In the genomic region with DNA sequence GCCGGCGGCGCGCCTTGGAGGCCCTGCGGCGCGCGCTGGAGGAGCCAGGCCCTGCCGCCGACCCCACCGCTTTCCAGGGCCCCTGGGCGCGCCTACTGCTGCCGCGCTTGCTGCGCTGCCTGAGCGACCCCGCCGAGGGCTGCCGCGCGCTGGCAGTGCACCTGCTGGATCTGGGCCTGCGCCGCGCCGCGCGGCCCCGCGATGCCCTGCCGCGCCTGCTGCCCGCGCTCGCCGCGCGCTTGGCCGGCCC, we compare ENCODE assay signal across 8 cellular contexts. TPM values are rescaled to one million over a fixed set of nuclear protein-coding genes. Genes with fewer than 3 reads are reported as not detected.
DNase-seq lines count a peak whose midpoint lies in the region; ATAC-seq and TF ChIP-seq lines count a peak whose summit lies in the region.

No MANE protein-coding gene starts in this region.

- H3K4me3 ChIP-seq in colonic mucosa = peak overlapping the region; percentile 87

- peaks cover 6% of the 10 kb centered on the region for H3K4me1 ChIP-seq in colonic mucosa

- TF ChIP-seq CTCF in colonic mucosa (IDR thresholded peaks at IDR 0.05) (no peak), chondrocyte (IDR thresholded peaks at IDR 0.05) (no peak)

- H3K9me3 ChIP-seq in colonic mucosa = no peaks in the 10 kb centered on the region

- no peaks in the 10 kb centered on the region for H3K36me3 ChIP-seq in colonic mucosa

- ATAC-seq in GM19025 (IDR thresholded peaks at IDR 0.05; ENCODE audit: low read depth, unreplicated experiment) = peak; percentile 26
- ATAC-seq in HG03469 (IDR thresholded peaks at IDR 0.05; ENCODE audit: unreplicated experiment) = peak; percentile 19
- ATAC-seq in naive thymus-derived CD8-positive, alpha-beta T cell = peak; percentile 57
- ATAC-seq in HG02571 (IDR thresholded peaks at IDR 0.05; ENCODE audit: unreplicated experiment) = no peak

- no peak overlapping the region for H3K27ac Mint-ChIP-seq in naive thymus-derived CD8-positive, alpha-beta T cell
- H3K27ac Mint-ChIP-seq in chondrocyte (ENCODE audit: unreplicated experiment) = no peak overlapping the region

- H3K4me3 Mint-ChIP-seq in naive thymus-derived CD8-positive, alpha-beta T cell = peak overlapping the region in 1 of 10 donors; percentile 84
- no peak overlapping the region for H3K4me3 Mint-ChIP-seq in chondrocyte (ENCODE audit: unreplicated experiment)

- POLR2A ChIA-PET in naive thymus-derived CD8-positive, alpha-beta T cell (lab: Charles Lee) = interaction anchor here (0.9 to 1.5 kb wide), 3 partner anchors 15 to 121 kb away, joined by 3 to 4 read pairs (median 3); no protein-coding TSS in a partner anchor

- H3K27ac ChIP-seq in colonic mucosa = no peak overlapping the region

- peaks cover 17 to 45% (median 30%) of the 10 kb centered on the region in 4 donors for H3K4me1 Mint-ChIP-seq in naive thymus-derived CD8-positive, alpha-beta T cell
- H3K4me1 Mint-ChIP-seq in chondrocyte (ENCODE audit: low read depth) = peaks cover 36% of the 10 kb centered on the region

- peaks cover 0 to 2% (median 1%) of the 10 kb centered on the region in 9 donors for H3K9me3 Mint-ChIP-seq in naive thymus-derived CD8-positive, alpha-beta T cell
- H3K9me3 Mint-ChIP-seq in chondrocyte (ENCODE audit: low read depth) = peaks cover 4% of the 10 kb centered on the region

- no peaks in the 10 kb centered on the region for H3K27me3 ChIP-seq in colonic mucosa

- H3K9ac ChIP-seq in colonic mucosa (ENCODE audit: low read depth in 2 of 2, low read length in 2 of 2) = peak overlapping the region in 1 of 2 donors; percentile 78

- peaks cover 2 to 19% (median 13%) of the 10 kb centered on the region in 3 donors for H3K36me3 Mint-ChIP-seq in naive thymus-derived CD8-positive, alpha-beta T cell
- H3K36me3 Mint-ChIP-seq in chondrocyte (ENCODE audit: low read depth) = peaks cover 10% of the 10 kb centered on the region

- DNase-seq in colonic mucosa (no peak), NCI-H1694 treated with DMSO at 0.1 percent for 48 hours (lab: John Stamatoyannopoulos, UW) (no peak), NCI-H146 (lab: John Stamatoyannopoulos, UW) (no peak), chondrocyte (ENCODE audit: low spot score) (no peak)
- no peak for DNase-seq in naive thymus-derived CD8-positive, alpha-beta T cell

- no peaks in the 10 kb centered on the region for H3K27me3 Mint-ChIP-seq in naive thymus-derived CD8-positive, alpha-beta T cell
- no peaks in the 10 kb centered on the region for H3K27me3 Mint-ChIP-seq in chondrocyte (ENCODE audit: low read depth)

- intact Hi-C loops in colonic mucosa (cut with DNase I) = loop anchor here (10.0 kb wide), 1 partner anchor 202 kb away; no protein-coding TSS in a partner anchor

RNA-seq across cellular contexts. Expression of a gene that starts 0.3 kb away (rescaled TPM):
- 10 to 100 TPM; 31.0 to 54.9 TPM for total RNA-seq in colonic mucosa
- total RNA-seq in naive thymus-derived CD8-positive, alpha-beta T cell = 10 to 100 TPM; 12.3 to 16.3 TPM
- 1 to 10 TPM; 2.8 to 4.6 (median 4.6) TPM for polyA plus RNA-seq in naive thymus-derived CD8-positive, alpha-beta T cell
- total RNA-seq in chondrocyte = 15.3 to 23.2 TPM (median 16.6 TPM) in 3 replicates

RNA-seq across cellular contexts. Expression of a gene that starts 0.3 kb away (rescaled TPM):
- total RNA-seq in colonic mucosa (10 to 100 TPM; 19.2 to 32.8 TPM), chondrocyte (7.7 to 8.6 TPM (median 7.9 TPM) in 3 replicates)
- total RNA-seq in naive thymus-derived CD8-positive, alpha-beta T cell = 10 to 100 TPM; 46.2 to 47.3 TPM
- 10 to 100 TPM; 14.6 to 35.4 (median 27.6) TPM for polyA plus RNA-seq in naive thymus-derived CD8-positive, alpha-beta T cell
